ENCODE assay signal across 8 cellular contexts in genomic region chr18:9615280-9615797, GRCh38. TPM values are rescaled to one million over a fixed set of nuclear protein-coding genes. Genes with fewer than 3 reads are reported as not detected.
A peak's percentile ranks its signal among the peaks of the same experiment; 100 is the strongest.
DNase-seq lines count a peak whose midpoint lies in the region; ATAC-seq, FAIRE-seq and TF ChIP-seq lines count a peak whose summit lies in the region.

No MANE protein-coding gene starts in this region.

- H3K9me3 Mint-ChIP-seq in activated CD4-positive, alpha-beta memory T cell treated with anti-CD3 and anti-CD28 coated beads for 36 hours: no peaks in the 10 kb centered on the region

- POLR2A ChIA-PET in activated CD4-positive, alpha-beta memory T cell treated with anti-CD3 and anti-CD28 coated beads for 36 hours (lab: Charles Lee): interaction anchor here (0.6 to 1.6 kb wide), 3 partner anchors 18 to 300 kb away, joined by 3 to 5 read pairs (median 3); partner anchors contain the start of gene VAPA

- H3K36me3 ChIP-seq in iPS DF 6.9 (ENCODE audit: control insufficient read depth, insufficient read depth, low read length) (no peaks in the 10 kb centered on the region; the same call in 1 of the 2 replicates), small intestine (ENCODE audit: control insufficient read depth in 2 of 2, insufficient read depth in 2 of 2, low read length in 2 of 2) (peaks cover 0 to 2% of the 10 kb centered on the region in 2 donors)

- no peak for ATAC-seq in GM18517 (IDR thresholded peaks at IDR 0.05; ENCODE audit: unreplicated experiment)

- FAIRE-seq in small intestine (lab: Jason Lieb, UNC): no peak

- H3K27me3 ChIP-seq in iPS DF 6.9 (ENCODE audit: control insufficient read depth, insufficient read depth, low read length) (no peaks in the 10 kb centered on the region), small intestine (ENCODE audit: control insufficient read depth in 2 of 2, insufficient read depth in 2 of 2, low read length in 2 of 2) (no peaks in the 10 kb centered on the region)

- H3K4me3 ChIP-seq in HFF-Myc (replicated peaks; ENCODE audit: low read depth, low read length) (peak overlapping the region; percentile 47), iPS DF 6.9 (ENCODE audit: low read length) (peak overlapping the region; percentile 55; the same call in 1 of the 2 replicates), small intestine (ENCODE audit: low read depth in 1 of 2, low read length in 2 of 2) (peak overlapping the region; percentile 85 to 97)

- CTCF ChIA-PET in activated CD4-positive, alpha-beta memory T cell treated with anti-CD3 and anti-CD28 coated beads for 36 hours (lab: Charles Lee): interaction anchor here (0.7 to 1.1 kb wide), 3 partner anchors 17 to 903 kb away, joined by 3 to 4 read pairs (median 3); no protein-coding TSS in a partner anchor

- intact Hi-C loops in activated CD4-positive, alpha-beta memory T cell treated with anti-CD3 and anti-CD28 coated beads for 36 hours (cut with micrococcal nuclease): loop anchor here (10.0 kb wide), 3 partner anchors 471 to 911 kb away; partner anchors contain the start of gene MTCL1

- WGBS in iPS DF 6.9 (ENCODE audit: insufficient coverage, insufficient read length): no CpG with 5 or more reads among the region's 13 CpGs
- 51 to 57% (median 51%) methylated on average over 13 of the region's 13 CpGs for WGBS in small intestine, 3 donors

- TF ChIP-seq CTCF in HFF-Myc (IDR thresholded peaks at IDR 0.05; ENCODE audit: low read depth, low read length, missing control alignments): no peak

- H3K9me3 ChIP-seq in iPS DF 6.9 (ENCODE audit: control insufficient read depth, insufficient read depth, low read length): no peaks in the 10 kb centered on the region
- H3K9me3 ChIP-seq in small intestine (ENCODE audit: control insufficient read depth, low read depth): no peaks in the 10 kb centered on the region

- peaks cover 2% of the 10 kb centered on the region; the same call in 1 of the 2 replicates for H3K4me1 ChIP-seq in iPS DF 6.9 (ENCODE audit: control insufficient read depth, insufficient read depth, low read length)
- H3K4me1 ChIP-seq in small intestine (ENCODE audit: control insufficient read depth in 2 of 2, insufficient read depth in 1 of 2, low read depth in 1 of 2, low read length in 1 of 2): peaks cover 0 to 7% of the 10 kb centered on the region in 2 donors

- H3K27ac ChIP-seq in iPS DF 6.9 (ENCODE audit: low read length): no peak overlapping the region
- peak overlapping the region; percentile 91 to 95 for H3K27ac ChIP-seq in small intestine (ENCODE audit: low read depth in 1 of 2, low read length in 1 of 2)

- H3K27me3 Mint-ChIP-seq in activated CD4-positive, alpha-beta memory T cell treated with anti-CD3 and anti-CD28 coated beads for 36 hours: no peaks in the 10 kb centered on the region

- DNase-seq in HFF-Myc (ENCODE audit: extremely low read depth, low read depth) (no peak), iPS DF 6.9 (ENCODE audit: low read depth, low spot score) (no peak), small intestine (no peak), mesenteric fat pad (ENCODE audit: low spot score) (no peak), occipital lobe (lab: John Stamatoyannopoulos, UW) (no peak), HPDE6-E6E7 (ENCODE audit: extremely low spot score) (no peak)
- DNase-seq in activated CD4-positive, alpha-beta memory T cell treated with anti-CD3 and anti-CD28 coated beads for 36 hours: no peak

- H3K4me3 Mint-ChIP-seq in activated CD4-positive, alpha-beta memory T cell treated with anti-CD3 and anti-CD28 coated beads for 36 hours: peak overlapping the region; percentile 70

- peaks cover 14% of the 10 kb centered on the region for H3K36me3 Mint-ChIP-seq in activated CD4-positive, alpha-beta memory T cell treated with anti-CD3 and anti-CD28 coated beads for 36 hours

- peaks cover 38% of the 10 kb centered on the region for H3K4me1 Mint-ChIP-seq in activated CD4-positive, alpha-beta memory T cell treated with anti-CD3 and anti-CD28 coated beads for 36 hours (ENCODE audit: low read depth)

- H3K27ac Mint-ChIP-seq in activated CD4-positive, alpha-beta memory T cell treated with anti-CD3 and anti-CD28 coated beads for 36 hours: peak overlapping the region; percentile 78

RNA-seq across cellular contexts. Expression of gene PPP4R1, which starts 1.0 kb away (rescaled TPM):
- 10 to 100 TPM; 39.3 to 44.5 TPM for total RNA-seq in activated CD4-positive, alpha-beta memory T cell treated with anti-CD3 and anti-CD28 coated beads for 36 hours
- polyA plus RNA-seq in small intestine: 10 to 100 TPM; 31.1 to 73.1 (median 56.7) TPM
- total RNA-seq in mesenteric fat pad (74.7 TPM), occipital lobe (149 TPM)
